8 cellular contexts compared by ENCODE assay signal in genomic region chr2:218710687-218711549, GRCh38. TPM values are rescaled to one million over a fixed set of nuclear protein-coding genes. Genes with fewer than 3 reads are reported as not detected.
A peak's percentile ranks its signal among the peaks of the same experiment; 100 is the strongest.
DNase-seq lines count a peak whose midpoint lies in the region; ATAC-seq lines count a peak whose summit lies in the region.

Gene TTLL4 (plus strand): TSS chr2:218710835. CDS start chr2:218737677, 26,842 bp downstream.

- peak; percentile 93 for ATAC-seq in GM19468 (IDR thresholded peaks at IDR 0.05; ENCODE audit: extremely low read depth, unreplicated experiment)

- DNase-seq in COLO668 (lab: John Stamatoyannopoulos, UW; ENCODE audit: unreplicated experiment) (peak; percentile 98), HS-5 (ENCODE audit: low read depth) (peak; percentile 84), NK-92 (lab: John Stamatoyannopoulos, UW; ENCODE audit: unreplicated experiment) (peak; percentile 76), lung microvascular endothelial cell (ENCODE audit: low read depth in 2 of 2) (peak; percentile 97)
- DNase-seq in activated CD8-positive, alpha-beta memory T cell treated with anti-CD3 and anti-CD28 coated beads for 1 hour (ENCODE audit: extremely low read depth in 1 of 2, low read depth in 1 of 2): peak; percentile 97 to 98
- peak; percentile 98 for DNase-seq in effector CD4-positive, alpha-beta T cell
- peak; percentile 96 to 98 (median 97) for DNase-seq in stimulated activated CD4-positive, alpha-beta T cell treated with anti-CD3 and anti-CD28 coated beads, TNF-alpha, amount 100 ng/mL, for 48 hours (ENCODE audit: low read depth in 3 of 3)

RNA-seq across cellular contexts. Expression of gene TTLL4, which starts in this region (rescaled TPM):
- 4.1 and 5.8 TPM in 2 replicates for total RNA-seq in lung microvascular endothelial cell

Comparison
In these comparisons a context has a peak if more than half of its experiments do, and no peak if none do; other contexts are left out.
1. Peak in every context shown above with its lines: DNase-seq and ATAC-seq.